8 cellular contexts compared by ENCODE assay signal in the genomic region with DNA sequence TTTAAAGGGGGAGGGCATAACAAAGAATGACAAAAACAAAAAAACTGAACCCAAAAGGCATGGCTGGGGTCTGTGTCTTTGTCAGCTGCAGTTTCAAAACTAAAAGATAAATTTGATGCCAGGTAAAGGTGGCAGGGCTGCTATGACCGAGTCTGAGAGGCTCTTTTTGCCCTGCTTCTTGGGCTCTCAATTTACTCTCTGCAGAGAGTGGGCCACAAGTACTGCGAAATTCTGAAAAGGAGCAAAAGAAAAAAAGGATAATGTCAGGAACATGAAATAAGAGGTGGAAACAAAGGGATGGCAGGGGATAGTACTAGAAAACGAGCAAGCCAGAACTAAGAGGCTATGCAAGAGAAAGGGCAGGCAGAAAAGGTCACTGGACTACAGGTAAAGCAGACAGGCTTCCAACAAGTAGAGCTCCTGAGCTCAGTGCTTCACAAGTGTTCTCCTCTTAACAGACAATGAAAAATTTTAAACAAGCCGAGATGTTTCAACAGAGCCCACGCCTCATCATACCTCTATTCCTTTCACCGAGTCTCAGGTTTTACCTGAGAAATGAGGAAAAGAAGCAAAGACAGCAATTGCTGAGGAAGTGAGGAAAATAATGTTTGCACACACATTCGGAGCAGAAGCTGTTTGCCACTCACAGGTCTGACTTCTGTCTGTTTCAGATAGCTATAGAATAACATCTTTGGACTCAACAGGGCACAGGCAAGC. TPM values are rescaled to one million over a fixed set of nuclear protein-coding genes. Genes with fewer than 3 reads are reported as not detected.
A peak's percentile ranks its signal among the peaks of the same experiment; 100 is the strongest.
DNase-seq lines count a peak whose midpoint lies in the region; ATAC-seq and TF ChIP-seq lines count a peak whose summit lies in the region.

No MANE protein-coding gene starts in this region.

- H3K36me3 ChIP-seq in BE2C: no peaks in the 10 kb centered on the region
- H3K36me3 ChIP-seq in transverse colon: no peaks in the 10 kb centered on the region

- intact Hi-C loops in transverse colon (cut with DNase I; ENCODE audit: low total_unique reads): loop anchor here (10.0 kb wide), 1 partner anchor 578 kb away; no protein-coding TSS in a partner anchor

- ATAC-seq in left lobe of liver: peak; percentile 36
- ATAC-seq in HG03521 (IDR thresholded peaks at IDR 0.05; ENCODE audit: unreplicated experiment): no peak

- 48 to 54% methylated on average over 6 to 7 of the region's 7 CpGs for WGBS in transverse colon (ENCODE audit: low coverage in 1 of 2), 2 donors

- H3K4me1 ChIP-seq in BE2C (no peaks in the 10 kb centered on the region), transverse colon (peaks cover 0 to 54% (median 23%) of the 10 kb centered on the region in 4 donors)

- H3K27ac ChIP-seq in HL-60 (replicated peaks): peak overlapping the region; percentile 86
- peak overlapping the region; percentile 70 for H3K27ac ChIP-seq in angular gyrus (ENCODE audit: low read depth, low read length)
- peak overlapping the region; percentile 93 to 96 (median 94) for H3K27ac ChIP-seq in transverse colon

- in situ Hi-C loops in transverse colon (cut with MboI; ENCODE audit: low pct_ligation_motif_present in 1 of 4, low pct_unique_long_range_greater_than_20kb in 1 of 4, low sequenced_read_pairs in 3 of 4): loop anchor here in 1 of 4 donors (25.0 kb wide), 1 partner anchor 130 kb away; no protein-coding TSS in a partner anchor

- no peaks in the 10 kb centered on the region for H3K9me3 ChIP-seq in BE2C
- H3K9me3 ChIP-seq in transverse colon: no peaks in the 10 kb centered on the region

- no peak for TF ChIP-seq EP300 in transverse colon (IDR thresholded peaks at IDR 0.05; ENCODE audit: low read depth)

- H3K27me3 ChIP-seq in BE2C: no peaks in the 10 kb centered on the region
- no peaks in the 10 kb centered on the region for H3K27me3 ChIP-seq in HL-60 (ENCODE audit: insufficient read depth, poor library complexity, severe bottlenecking)
- no peaks in the 10 kb centered on the region for H3K27me3 ChIP-seq in transverse colon

- H3K4me3 ChIP-seq in BE2C (ENCODE audit: low read depth, low read length) (peak overlapping the region; percentile 69), HL-60 (replicated peaks; ENCODE audit: insufficient read depth, low read length) (peak overlapping the region; percentile 54), transverse colon (peak overlapping the region in 3 of 4 donors; percentile 61 to 78 (median 78))

- TF ChIP-seq POLR2A in transverse colon (IDR thresholded peaks at IDR 0.05): no peak

- TF ChIP-seq CTCF in BE2C (IDR thresholded peaks at IDR 0.05; ENCODE audit: low read depth, low read length) (no peak), HL-60 (IDR thresholded peaks at IDR 0.05; ENCODE audit: insufficient read depth, low read length) (no peak), transverse colon (IDR thresholded peaks at IDR 0.05) (no peak)

- no peak for DNase-seq in BE2C
- DNase-seq in HL-60 (ENCODE audit: low read depth in 1 of 2, low spot score in 1 of 2): no peak
- no peak for DNase-seq in left lobe of liver (ENCODE audit: low spot score)
- DNase-seq in transverse colon: no peak
- DNase-seq in HuH-7 (ENCODE audit: low spot score): no peak
- no peak for DNase-seq in D341Med (ENCODE audit: low spot score)

RNA-seq across cellular contexts. Expression of a gene that starts 7.3 kb away (rescaled TPM):
- polyA plus RNA-seq in BE2C (2012; ENCODE audit: insufficient read depth, insufficient read length, low read depth): 7.8 TPM
- total RNA-seq in left lobe of liver (25.3 TPM), transverse colon (10 to 100 TPM in 3 of 4 donors, 1 to 10 TPM in 1; 6.2 to 20.9 (median 12.8) TPM)

RNA-seq across cellular contexts. Expression of a gene that starts 43.5 kb away (rescaled TPM):
- 40.9 TPM for polyA plus RNA-seq in BE2C (2012; ENCODE audit: insufficient read depth, insufficient read length, low read depth)
- total RNA-seq in left lobe of liver (21.3 TPM), transverse colon (10 to 100 TPM; 11.9 to 47.5 (median 22.5) TPM)
